In the genomic region with DNA sequence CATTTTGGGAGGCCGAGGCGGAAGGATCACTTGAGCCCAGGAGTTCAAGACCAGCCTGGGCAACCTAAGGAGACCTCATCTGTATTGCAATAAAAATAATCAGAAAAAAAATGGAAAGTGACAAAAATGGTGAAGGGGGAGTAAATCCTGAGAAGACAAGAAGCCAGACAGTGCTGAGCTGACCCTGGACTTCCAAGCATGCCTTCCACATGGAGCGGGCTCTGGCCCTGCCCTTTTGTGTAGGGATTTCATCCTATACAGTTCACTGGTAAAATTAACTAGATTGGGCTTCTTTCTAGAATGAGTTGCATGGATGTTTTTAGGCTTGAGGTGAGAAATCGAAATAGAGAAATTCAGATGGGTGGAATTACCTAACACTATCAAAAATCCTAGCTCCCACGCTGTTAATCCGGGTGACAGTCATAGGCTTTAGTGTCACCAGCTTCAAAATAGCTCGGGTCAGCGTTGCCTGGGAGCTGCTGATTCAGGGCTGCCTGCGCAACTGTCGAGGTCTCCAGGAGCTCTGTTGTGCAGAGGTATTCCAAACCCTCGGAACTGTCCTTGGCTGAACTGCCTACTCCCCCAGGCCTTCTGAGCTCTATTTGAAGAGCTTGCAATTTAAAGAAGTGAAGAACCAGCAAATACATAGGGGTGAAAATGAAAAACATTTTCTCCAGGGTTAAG, we compare ENCODE assay signal across 15 cellular contexts. TPM values are rescaled to one million over a fixed set of nuclear protein-coding genes. Genes with fewer than 3 reads are reported as not detected.
DNase-seq lines count a peak whose midpoint lies in the region; ATAC-seq and TF ChIP-seq lines count a peak whose summit lies in the region.
"Had no signal": no experiment of that assay in that cellular context is flagged by ENCODE, and none has a peak within 500 bp of the region (broad histone marks: within the 10 kb centered on the region; RNA-seq: fewer than 3 reads in every experiment).

No MANE protein-coding gene starts in this region.

- H3K79me2 ChIP-seq in mesendoderm (ENCODE audit: control insufficient read depth, insufficient read depth, low read length) (no peaks in the 10 kb centered on the region), PC-9 (ENCODE audit: low read depth) (no peaks in the 10 kb centered on the region)

- H4K5ac ChIP-seq in mesendoderm (ENCODE audit: low read length) = no peak overlapping the region

- H3K4me1 ChIP-seq in mesendoderm (ENCODE audit: control insufficient read depth, low read depth, low read length) (peaks cover 6% of the 10 kb centered on the region), gastrocnemius medialis (peaks cover 8 to 24% of the 10 kb centered on the region in 2 donors), PC-9 (replicated peaks; ENCODE audit: insufficient read depth) (no peaks in the 10 kb centered on the region), aorta (ENCODE audit: control insufficient read depth in 1 of 2, insufficient read depth in 2 of 2, low read length in 2 of 2) (no peaks in the 10 kb centered on the region)

- H3K56ac ChIP-seq in mesendoderm (ENCODE audit: low read length) = peak overlapping the region; percentile 64

- no peaks in the 10 kb centered on the region for H3K9me2 ChIP-seq in PC-9 (ENCODE audit: insufficient read depth)

- peak overlapping the region; percentile 47 for H2BK120ac ChIP-seq in mesendoderm (ENCODE audit: low read depth, low read length)

- H3K9me3 ChIP-seq in gastrocnemius medialis = no peaks in the 10 kb centered on the region
- 0 out of 2 replicates have a peak, but pooled peaks cover 3% of the 10 kb centered on the region for H3K9me3 ChIP-seq in PC-9 (ENCODE audit: insufficient read depth, low read depth)
- no peaks in the 10 kb centered on the region for H3K9me3 ChIP-seq in aorta (ENCODE audit: control insufficient read depth, low read length)
- H3K9me3 ChIP-seq: MG63, tibial nerve had no signal

- intact Hi-C loops in gastrocnemius medialis (cut with DNase I; ENCODE audit: low total_unique reads) (loop anchor here (5.0 kb wide), 1 partner anchor 51 kb away; no protein-coding TSS in a partner anchor), PC-9 (cut with micrococcal nuclease; ENCODE audit: unreplicated experiment) (loop anchor here (2.0 kb wide), 1 partner anchor 70 kb away; no protein-coding TSS in a partner anchor), aorta (cut with DNase I) (no loop called here)

- TF ChIP-seq CTCF in gastrocnemius medialis (IDR thresholded peaks at IDR 0.05 in 4 of 5, conservative IDR thresholded peaks at IDR 0.05 in 1 of 5) (no peak), PC-9 (conservative IDR thresholded peaks at IDR 0.05) (no peak)

- H2BK5ac ChIP-seq in mesendoderm (ENCODE audit: low read length) = no peak overlapping the region

- peak in 2 of 3 experiments; percentile 87 to 95 for DNase-seq in NCI-H1417 (lab: John Stamatoyannopoulos, UW)
- peak in 45 of 61 donors; percentile 4 to 85 (median 36) for DNase-seq in caudate nucleus (lab: John Stamatoyannopoulos, UW)
- peak; percentile 43 for DNase-seq in mesendoderm
- peak; percentile 86 to 92 for DNase-seq in gastrocnemius medialis
- DNase-seq in NCI-H1092 (lab: John Stamatoyannopoulos, UW) = no peak
- no peak for DNase-seq in PC-9
- DNase-seq in aorta = no peak
- DNase-seq: activated CD4-positive, alpha-beta T cell treated with anti-CD3 and anti-CD28 coated beads, Interleukin-2, amount 10 ng/mL, durations not matched to agents 24 days and 14 days; activated T-cell treated with anti-CD3 and anti-CD28 coated beads, Interleukin-2, amount 50 U/mL, for 24 hours; foreskin fibroblast; MG63; SHP77 treated with DMSO at 0.1 percent for 48 hours had no signal

- CTCF ChIA-PET in PC-9 (lab: Charles Lee) = no interaction called here

- no peaks in the 10 kb centered on the region for H3K79me1 ChIP-seq in mesendoderm (ENCODE audit: low read length)

- POLR2A ChIA-PET in PC-9 (lab: Charles Lee; ENCODE audit: unreplicated experiment) = interaction anchor here (0.5 kb wide), 1 partner anchor 165 kb away, joined by 5 read pairs; no protein-coding TSS in a partner anchor

- H3K4ac ChIP-seq in mesendoderm (ENCODE audit: low read depth, low read length) = no peak overlapping the region

- no peaks in the 10 kb centered on the region for H3K36me3 ChIP-seq in mesendoderm (ENCODE audit: control insufficient read depth, insufficient read depth, low read length)
- no peaks in the 10 kb centered on the region for H3K36me3 ChIP-seq in gastrocnemius medialis
- no peaks in the 10 kb centered on the region for H3K36me3 ChIP-seq in PC-9 (ENCODE audit: low read depth)
- no peaks in the 10 kb centered on the region for H3K36me3 ChIP-seq in aorta (ENCODE audit: control insufficient read depth in 1 of 2, insufficient read depth in 2 of 2, low read length in 1 of 2)
- H3K36me3 ChIP-seq: cardiac muscle cell, MG63, tibial nerve had no signal

- no TSS peak for BruUV-seq in PC-9 (replicated peaks; lab: Mats Ljungman, UMichigan)

- ATAC-seq in gastrocnemius medialis (peak; percentile 97 to 98), GM18498 (IDR thresholded peaks at IDR 0.05; ENCODE audit: unreplicated experiment) (no peak), aorta (ENCODE audit: low FRiP score) (no peak)

- peak overlapping the region; percentile 72 for H3K27ac ChIP-seq in caudate nucleus (ENCODE audit: low read depth, low read length)
- no peak overlapping the region for H3K27ac ChIP-seq in mesendoderm (ENCODE audit: low read depth, low read length)
- peak overlapping the region; percentile 78 to 89 (median 84) for H3K27ac ChIP-seq in gastrocnemius medialis
- H3K27ac ChIP-seq in PC-9 = no peak overlapping the region
- no peak overlapping the region for H3K27ac ChIP-seq in aorta (ENCODE audit: low read depth in 1 of 2, low read length in 2 of 2)
- H3K27ac ChIP-seq: cardiac muscle cell, tibial nerve had no signal

- peak overlapping the region; percentile 99 for H2BK15ac ChIP-seq in mesendoderm (replicated peaks; ENCODE audit: low read depth)

- no CpG with 5 or more reads among the region's 11 CpGs for WGBS in mesendoderm (ENCODE audit: extremely low coverage, insufficient coverage, low lambda C conversion rate)
- 78 to 81% methylated on average over 11 of the region's 11 CpGs for WGBS in aorta, 2 donors

- no peak overlapping the region for H3K4me2 ChIP-seq in mesendoderm (ENCODE audit: low read length)
- H3K4me2 ChIP-seq in PC-9 = no peak overlapping the region

- H4K8ac ChIP-seq in mesendoderm (ENCODE audit: low read depth, low read length) = no peak overlapping the region

- peak overlapping the region; percentile 14 for H3K18ac ChIP-seq in mesendoderm (ENCODE audit: low read length)

- no peaks in the 10 kb centered on the region for H4K20me1 ChIP-seq in PC-9 (ENCODE audit: insufficient read depth)

- in situ Hi-C loops in gastrocnemius medialis (cut with MboI; ENCODE audit: low sequenced_read_pairs in 4 of 4) = no loop called here

- no peak overlapping the region for H3K23ac ChIP-seq in mesendoderm (ENCODE audit: low read length)

- H3K9ac ChIP-seq in mesendoderm (ENCODE audit: low read length) = no peak overlapping the region

- no peak for TF ChIP-seq POLR2A in gastrocnemius medialis (IDR thresholded peaks at IDR 0.05)

- H3K4me3 ChIP-seq in mesendoderm (ENCODE audit: low read length) = no peak overlapping the region
- H3K4me3 ChIP-seq in gastrocnemius medialis = no peak overlapping the region
- H3K4me3 ChIP-seq in PC-9 = no peak overlapping the region
- H3K4me3 ChIP-seq in aorta (ENCODE audit: low read length in 2 of 2) = no peak overlapping the region
- H3K4me3 ChIP-seq: cardiac muscle cell, MG63, tibial nerve had no signal

- H3K27me3 ChIP-seq in mesendoderm (ENCODE audit: insufficient read depth, low read length, poor library complexity) (no peaks in the 10 kb centered on the region), gastrocnemius medialis (no peaks in the 10 kb centered on the region), PC-9 (ENCODE audit: insufficient read depth, low read depth) (no peaks in the 10 kb centered on the region), aorta (ENCODE audit: control insufficient read depth in 1 of 2, insufficient read depth in 2 of 2, low read length in 1 of 2) (no peaks in the 10 kb centered on the region)
- H3K27me3 ChIP-seq: cardiac muscle cell, MG63, tibial nerve had no signal

- no peak overlapping the region for H2AK5ac ChIP-seq in mesendoderm (ENCODE audit: low read length)

- H3F3A ChIP-seq in PC-9 (ENCODE audit: insufficient read depth, low read depth) = no peaks in the 10 kb centered on the region; the same call in 1 of the 2 replicates

- no peak overlapping the region for H2AFZ ChIP-seq in PC-9

RNA-seq across cellular contexts. Expression of gene ZNF532, which starts 21.6 kb away (rescaled TPM):
- 91.0 TPM for polyA plus RNA-seq in mesendoderm (2013, experiment 1 of 2)
- polyA plus RNA-seq in mesendoderm (2013, experiment 2 of 2) = 94.4 TPM
- total RNA-seq in gastrocnemius medialis = 100 to 1,000 TPM in 1 of 4 donors, 10 to 100 TPM in 3; 54.7 to 124 (median 91.2) TPM
- 19.1 and 21.1 TPM in 2 replicates for total RNA-seq in PC-9 (2021)
- 100 to 1,000 TPM; 183 to 194 TPM for total RNA-seq in aorta
- polyA plus RNA-seq in aorta = 10 to 100 TPM; 19.3 to 43.4 TPM

Comparison
In these comparisons a context has a peak if more than half of its experiments do, and no peak if none do; other contexts are left out.
1. DNase-seq: peak in NCI-H1417 (2 of 3), caudate nucleus (45 of 61), mesendoderm (single experiment) and gastrocnemius medialis (2 of 2); none in NCI-H1092 (single experiment), PC-9 (0 of 2) and aorta (0 of 2).
2. H3K27ac ChIP-seq: peak in caudate nucleus (single experiment) and gastrocnemius medialis (4 of 4); none in mesendoderm (single experiment), PC-9 (single experiment) and aorta (0 of 2).
3. ATAC-seq: peak in gastrocnemius medialis (2 of 2); none in GM18498 (single experiment) and aorta (single experiment).
4. intact Hi-C loops: an anchor here in gastrocnemius medialis (5.0 kb wide) and PC-9 (2.0 kb wide); none called in aorta.